Comparison of ENCODE assay signal across 26 cellular contexts in the genomic region with DNA sequence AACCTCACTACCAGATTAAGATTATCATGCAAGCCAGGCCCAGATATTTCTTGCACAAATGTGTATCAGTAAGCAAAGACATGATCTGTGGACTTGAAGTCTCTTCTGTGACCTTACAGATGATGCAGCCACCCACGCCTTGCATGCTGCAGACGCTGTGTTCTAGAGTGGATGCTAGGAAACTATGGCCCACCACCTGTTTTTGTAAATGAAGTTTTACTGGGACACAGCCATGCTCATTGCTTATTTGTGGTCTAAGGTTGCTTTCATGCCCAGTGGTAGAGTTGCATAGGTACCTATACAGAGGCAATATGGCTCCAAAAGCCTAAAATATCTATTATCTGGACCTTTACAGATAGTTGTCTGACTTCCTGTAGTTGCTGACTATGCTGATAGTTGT. TPM values are rescaled to one million over a fixed set of nuclear protein-coding genes. Genes with fewer than 3 reads are reported as not detected.
DNase-seq lines count a peak whose midpoint lies in the region; ATAC-seq and TF ChIP-seq lines count a peak whose summit lies in the region.
"Had no signal": no experiment of that assay in that cellular context is flagged by ENCODE, and none has a peak within 500 bp of the region (broad histone marks: within the 10 kb centered on the region; RNA-seq: fewer than 3 reads in every experiment).

No MANE protein-coding gene starts in this region.

- no peak for TF ChIP-seq EP300 in esophagus muscularis mucosa (IDR thresholded peaks at IDR 0.05)

- H3K27me3 ChIP-seq in naive thymus-derived CD4-positive, alpha-beta T cell (ENCODE audit: control insufficient read depth in 2 of 2, insufficient read depth in 2 of 2, low read length in 2 of 2), result no peaks in the 10 kb centered on the region
- no peaks in the 10 kb centered on the region for H3K27me3 ChIP-seq in esophagus muscularis mucosa
- H3K27me3 ChIP-seq in right cardiac atrium (ENCODE audit: control insufficient read depth, insufficient read depth), result no peaks in the 10 kb centered on the region
- H3K27me3 ChIP-seq: SJSA1 had no signal

- DNase-seq in natural killer cell, result no peak
- DNase-seq in natural killer cell treated with Interleukin-12 subunit alpha and Interleukin-12 subunit beta and Interleukin-15 and Interleukin-18, amount 100 ng/mL, for 72 hours (ENCODE audit: low spot score), result no peak
- DNase-seq in T-cell, result no peak
- no peak for DNase-seq in naive thymus-derived CD4-positive, alpha-beta T cell
- DNase-seq in stimulated activated naive CD8-positive, alpha-beta T cell treated with anti-CD3 and anti-CD28 coated beads, Interleukin-15, amount 100 ng/mL, for 72 hours, result no peak
- no peak for DNase-seq in NCI-H2227 (lab: John Stamatoyannopoulos, UW; ENCODE audit: unreplicated experiment)
- DNase-seq in esophagus muscularis mucosa (ENCODE audit: extremely low spot score), result no peak
- DNase-seq in right cardiac atrium, result no peak
- DNase-seq: AML-193; C1 segment of cervical spinal cord; DMS153; DND-41; Kasumi-1; NCI-H1105; NCI-H2029; NCI-H446 treated with DMSO at 0.1 percent for 48 hours; NCI-H526; NCI-H82; NK-92 treated with Interleukin-12 subunit alpha and Interleukin-12 subunit beta, amount 100 ng/mL, for 24 hours; Right ventricle myocardium superior; RPMI8226 had no signal

- peaks cover 3 to 13% of the 10 kb centered on the region in 2 donors for H3K4me1 ChIP-seq in naive thymus-derived CD4-positive, alpha-beta T cell (ENCODE audit: control insufficient read depth in 2 of 2, insufficient read depth in 2 of 2, low read length in 2 of 2)
- H3K4me1 ChIP-seq in esophagus muscularis mucosa, result no peaks in the 10 kb centered on the region
- no peaks in the 10 kb centered on the region for H3K4me1 ChIP-seq in right cardiac atrium (ENCODE audit: control insufficient read depth, insufficient read depth, low read length)
- H3K4me1 ChIP-seq: A549, SJSA1 had no signal

- TF ChIP-seq CTCF in natural killer cell (IDR thresholded peaks at IDR 0.05) (no peak), esophagus muscularis mucosa (IDR thresholded peaks at IDR 0.05) (no peak)

- POLR2A ChIA-PET in T-cell (lab: Charles Lee), result no interaction called here
- POLR2A ChIA-PET in naive thymus-derived CD4-positive, alpha-beta T cell (lab: Charles Lee), result no interaction called here

- no peak for TF ChIP-seq POLR2A in esophagus muscularis mucosa (IDR thresholded peaks at IDR 0.05; ENCODE audit: low read depth)

- WGBS in esophagus muscularis mucosa, result 50% methylated on average over 2 of the region's 2 CpGs
- 47% methylated on average over 2 of the region's 2 CpGs for WGBS in right cardiac atrium

- peaks cover 26 to 65% (median 30%) of the 10 kb centered on the region in 3 experiments for H3K36me3 ChIP-seq in naive thymus-derived CD4-positive, alpha-beta T cell (ENCODE audit: control insufficient read depth in 2 of 3, insufficient read depth in 3 of 3, low read length in 3 of 3)
- H3K36me3 ChIP-seq in esophagus muscularis mucosa, result peaks cover 0 to 12% (median 0%) of the 10 kb centered on the region in 4 donors
- H3K36me3 ChIP-seq: SJSA1 had no signal

- peak overlapping the region; percentile 35 to 73 for H3K27ac Mint-ChIP-seq in natural killer cell
- peak overlapping the region in 1 of 2 donors; percentile 28 for H3K27ac Mint-ChIP-seq in natural killer cell treated with Interleukin-12 subunit alpha and Interleukin-12 subunit beta and Interleukin-15 and Interleukin-18, amount 100 ng/mL, for 72 hours
- peak overlapping the region; percentile 60 to 73 for H3K27ac Mint-ChIP-seq in T-cell
- H3K27ac Mint-ChIP-seq in naive thymus-derived CD4-positive, alpha-beta T cell, result peak overlapping the region in 7 of 9 donors; percentile 50 to 77 (median 67)
- H3K27ac Mint-ChIP-seq in stimulated activated naive CD8-positive, alpha-beta T cell treated with anti-CD3 and anti-CD28 coated beads, Interleukin-15, amount 100 ng/mL, for 72 hours, result no peak overlapping the region

- CTCF ChIA-PET in T-cell (lab: Charles Lee), result no interaction called here
- CTCF ChIA-PET in naive thymus-derived CD4-positive, alpha-beta T cell (lab: Charles Lee), result no interaction called here

- intact Hi-C loops in natural killer cell (cut with micrococcal nuclease) (no loop called here), esophagus muscularis mucosa (cut with DNase I) (no loop called here), right cardiac atrium (cut with DNase I) (no loop called here)
- intact Hi-C loops in naive thymus-derived CD4-positive, alpha-beta T cell (cut with micrococcal nuclease), result no loop called here

- H3K27me3 Mint-ChIP-seq in natural killer cell (ENCODE audit: low read depth in 2 of 2) (no peaks in the 10 kb centered on the region), T-cell (no peaks in the 10 kb centered on the region)
- H3K27me3 Mint-ChIP-seq in natural killer cell treated with Interleukin-12 subunit alpha and Interleukin-12 subunit beta and Interleukin-15 and Interleukin-18, amount 100 ng/mL, for 72 hours, result no peaks in the 10 kb centered on the region
- H3K27me3 Mint-ChIP-seq in naive thymus-derived CD4-positive, alpha-beta T cell, result no peaks in the 10 kb centered on the region
- no peaks in the 10 kb centered on the region for H3K27me3 Mint-ChIP-seq in stimulated activated naive CD8-positive, alpha-beta T cell treated with anti-CD3 and anti-CD28 coated beads, Interleukin-15, amount 100 ng/mL, for 72 hours

- H3K27ac ChIP-seq in naive thymus-derived CD4-positive, alpha-beta T cell (ENCODE audit: low read depth, low read length), result no peak overlapping the region
- H3K27ac ChIP-seq in esophagus muscularis mucosa (replicated peaks in 1 of 4) (no peak overlapping the region), right cardiac atrium (ENCODE audit: low read length) (no peak overlapping the region)
- H3K27ac ChIP-seq: A549, HL-60, SJSA1 had no signal

- H3K36me3 Mint-ChIP-seq in natural killer cell (peaks cover 28% of the 10 kb centered on the region), T-cell (peaks cover 82% of the 10 kb centered on the region)
- H3K36me3 Mint-ChIP-seq in natural killer cell treated with Interleukin-12 subunit alpha and Interleukin-12 subunit beta and Interleukin-15 and Interleukin-18, amount 100 ng/mL, for 72 hours, result peaks cover 17% of the 10 kb centered on the region
- peaks cover 26 to 93% (median 73%) of the 10 kb centered on the region in 5 donors for H3K36me3 Mint-ChIP-seq in naive thymus-derived CD4-positive, alpha-beta T cell

- H3K9me3 ChIP-seq in naive thymus-derived CD4-positive, alpha-beta T cell (ENCODE audit: control insufficient read depth in 2 of 3, low read length in 3 of 3), result peaks cover 0 to under 1% (median 0%) of the 10 kb centered on the region in 3 experiments
- H3K9me3 ChIP-seq in esophagus muscularis mucosa (no peaks in the 10 kb centered on the region), right cardiac atrium (ENCODE audit: control insufficient read depth, low read length) (no peaks in the 10 kb centered on the region)
- H3K9me3 ChIP-seq: A549, SJSA1 had no signal

- H3K4me3 ChIP-seq in naive thymus-derived CD4-positive, alpha-beta T cell (ENCODE audit: low read length), result no peak overlapping the region
- H3K4me3 ChIP-seq in esophagus muscularis mucosa (no peak overlapping the region), right cardiac atrium (ENCODE audit: low read length) (no peak overlapping the region)
- H3K4me3 ChIP-seq: A549, K562, SJSA1 had no signal

- H3K4me3 Mint-ChIP-seq in natural killer cell (no peak overlapping the region), T-cell (no peak overlapping the region)
- no peak overlapping the region for H3K4me3 Mint-ChIP-seq in natural killer cell treated with Interleukin-12 subunit alpha and Interleukin-12 subunit beta and Interleukin-15 and Interleukin-18, amount 100 ng/mL, for 72 hours
- H3K4me3 Mint-ChIP-seq in naive thymus-derived CD4-positive, alpha-beta T cell, result no peak overlapping the region
- no peak overlapping the region for H3K4me3 Mint-ChIP-seq in stimulated activated naive CD8-positive, alpha-beta T cell treated with anti-CD3 and anti-CD28 coated beads, Interleukin-15, amount 100 ng/mL, for 72 hours

- ATAC-seq in natural killer cell (no peak), T-cell (replicated peaks in 1 of 4) (no peak), right cardiac atrium (no peak)
- no peak for ATAC-seq in natural killer cell treated with Interleukin-12 subunit alpha and Interleukin-12 subunit beta and Interleukin-15 and Interleukin-18, amount 100 ng/mL, for 72 hours
- ATAC-seq in naive thymus-derived CD4-positive, alpha-beta T cell, result no peak
- peak; percentile 52 for ATAC-seq in stimulated activated naive CD8-positive, alpha-beta T cell treated with anti-CD3 and anti-CD28 coated beads, Interleukin-15, amount 100 ng/mL, for 72 hours
- ATAC-seq: A549, HCT116, K562 had no signal

- H3K4me1 Mint-ChIP-seq in natural killer cell (peaks cover 53 to 56% of the 10 kb centered on the region in 2 donors), T-cell (peaks cover 55 to 63% (median 60%) of the 10 kb centered on the region in 3 donors)
- H3K4me1 Mint-ChIP-seq in natural killer cell treated with Interleukin-12 subunit alpha and Interleukin-12 subunit beta and Interleukin-15 and Interleukin-18, amount 100 ng/mL, for 72 hours (ENCODE audit: low read depth in 2 of 2), result peaks cover 29 to 34% of the 10 kb centered on the region in 2 donors
- peaks cover 29 to 68% (median 54%) of the 10 kb centered on the region in 7 donors for H3K4me1 Mint-ChIP-seq in naive thymus-derived CD4-positive, alpha-beta T cell
- H3K4me1 Mint-ChIP-seq in stimulated activated naive CD8-positive, alpha-beta T cell treated with anti-CD3 and anti-CD28 coated beads, Interleukin-15, amount 100 ng/mL, for 72 hours, result peaks cover 59% of the 10 kb centered on the region

- H3K9me3 Mint-ChIP-seq in natural killer cell (no peaks in the 10 kb centered on the region), T-cell (peaks cover 0 to 10% (median 3%) of the 10 kb centered on the region in 3 donors)
- peaks cover 3% of the 10 kb centered on the region for H3K9me3 Mint-ChIP-seq in natural killer cell treated with Interleukin-12 subunit alpha and Interleukin-12 subunit beta and Interleukin-15 and Interleukin-18, amount 100 ng/mL, for 72 hours
- peaks cover 0 to 13% (median 6%) of the 10 kb centered on the region in 11 donors for H3K9me3 Mint-ChIP-seq in naive thymus-derived CD4-positive, alpha-beta T cell
- peaks cover 8 to 17% of the 10 kb centered on the region in 2 donors for H3K9me3 Mint-ChIP-seq in stimulated activated naive CD8-positive, alpha-beta T cell treated with anti-CD3 and anti-CD28 coated beads, Interleukin-15, amount 100 ng/mL, for 72 hours

RNA-seq across cellular contexts. Expression of gene SORL1, which starts 48.2 kb away (rescaled TPM):
- total RNA-seq in natural killer cell (100 to 1,000 TPM; 386 to 519 (median 456) TPM), T-cell (100 to 1,000 TPM; 361 to 422 (median 392) TPM), esophagus muscularis mucosa (10 to 100 TPM in 1 of 4 donors, 1 to 10 TPM in 3; 3.0 to 12.3 (median 8.1) TPM), right cardiac atrium (1 to 10 TPM; 3.7 to 9.2 (median 5.4) TPM)
- total RNA-seq in natural killer cell treated with Interleukin-12 subunit alpha and Interleukin-12 subunit beta and Interleukin-15 and Interleukin-18, amount 100 ng/mL, for 72 hours, result 10 to 100 TPM; 26.8 to 45.5 TPM
- 100 to 1,000 TPM; 179 to 555 (median 375) TPM for total RNA-seq in naive thymus-derived CD4-positive, alpha-beta T cell
- 100 to 1,000 TPM; 165 to 249 TPM for polyA plus RNA-seq in naive thymus-derived CD4-positive, alpha-beta T cell
- polyA plus RNA-seq in right cardiac atrium, result 0.57 TPM

Comparison
In these comparisons a context has a peak if more than half of its experiments do, and no peak if none do; other contexts are left out.
1. H3K27ac Mint-ChIP-seq: peak in natural killer cell (2 of 2), T-cell (2 of 2) and naive thymus-derived CD4-positive, alpha-beta T cell (7 of 9); none in stimulated activated naive CD8-positive, alpha-beta T cell treated with anti-CD3 and anti-CD28 coated beads, Interleukin-15, amount 100 ng/mL, for 72 hours (0 of 2).